ENCODE assay signal across 8 cellular contexts in the genomic region with DNA sequence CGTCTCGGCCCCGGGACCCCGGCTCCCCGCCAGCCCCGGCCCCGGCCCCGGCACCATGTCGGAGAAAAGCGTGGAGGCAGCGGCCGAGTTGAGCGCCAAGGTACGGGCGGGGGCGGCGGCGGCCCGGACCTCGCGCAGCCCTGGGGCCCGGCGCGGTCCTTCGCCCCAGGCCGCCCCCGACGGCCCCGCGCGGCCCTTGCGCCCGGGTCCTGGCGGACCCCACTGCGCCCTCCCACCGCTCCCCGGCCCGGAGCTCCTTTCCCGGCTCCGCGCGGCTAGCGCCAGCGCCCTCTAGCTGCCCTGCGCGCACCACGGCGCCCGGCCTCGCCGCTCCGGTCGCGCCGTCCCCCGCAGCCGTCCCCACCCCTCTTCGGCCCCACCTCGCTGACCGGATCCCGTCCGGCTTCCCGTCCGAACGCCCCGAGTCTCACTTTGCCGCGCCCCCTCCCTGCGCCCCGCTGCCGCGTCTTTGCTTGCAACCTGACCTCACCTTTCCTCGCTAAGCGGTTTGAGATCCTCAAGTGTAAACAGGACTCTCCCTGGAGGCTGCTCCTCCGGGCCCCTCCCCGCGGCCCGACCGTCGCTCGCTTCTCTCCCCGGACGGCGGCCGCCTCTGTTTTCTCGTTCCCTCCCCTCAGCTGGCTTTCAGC.
A peak's percentile ranks its signal among the peaks of the same experiment; 100 is the strongest.
DNase-seq lines count a peak whose midpoint lies in the region; TF ChIP-seq lines count a peak whose summit lies in the region.

No MANE protein-coding gene starts in this region.

- peak; percentile 65 for DNase-seq in NCI-H2029 (lab: John Stamatoyannopoulos, UW)
- no peak for DNase-seq in NCI-H2029 treated with DMSO at 0.1 percent for 48 hours (lab: John Stamatoyannopoulos, UW)
- peak; percentile 63 for DNase-seq in HEK293T (ENCODE audit: extremely low spot score)
- peak; percentile 72 for DNase-seq in NCI-H1105 (lab: John Stamatoyannopoulos, UW)
- DNase-seq in UCSD-AML1 (lab: John Stamatoyannopoulos, UW; ENCODE audit: unreplicated experiment) = peak; percentile 76
- DNase-seq in kidney glomerular epithelial cell (lab: John Stamatoyannopoulos, UW) = peak; percentile 72
- DNase-seq in stimulated activated CD4-positive, alpha-beta T cell treated with anti-CD3 and anti-CD28 coated beads, Interleukin-15, amount 100 ng/mL, for 24 hours = peak; percentile 66

- POLR2A ChIA-PET in HEK293T (lab: Yijun Ruan, JAX) = interaction anchor here (0.8 to 8.6 kb wide), 23 partner anchors 11 to 233 kb away, joined by 3 to 148 read pairs (median 5); partner anchors contain the start of genes CD4, CDCA3, COPS7A and GAPDH

- CTCF ChIA-PET in HEK293T (lab: Yijun Ruan, JAX) = interaction anchor here (0.6 to 4.1 kb wide), 17 partner anchors 8 to 177 kb away, joined by 3 to 38 read pairs (median 4); partner anchors contain the start of genes C12orf57, COPS7A, GPR162 and MLF2

- H3K27ac ChIP-seq in cingulate gyrus (ENCODE audit: low read depth, low read length) = peak overlapping the region; percentile 99

TF ChIP-seq in HEK293T, 16 proteins besides CTCF, POLR2A, EP300 and RAD21:
- TF ChIP-seq CTBP1 (IDR thresholded peaks at IDR 0.05; ENCODE audit: borderline replicate concordance) (no peak), ZNF384 (IDR thresholded peaks at IDR 0.05) (no peak), NFRKB (IDR thresholded peaks at IDR 0.05) (no peak), LEF1 (IDR thresholded peaks at IDR 0.05; ENCODE audit: borderline replicate concordance) (no peak), FOXA1 (IDR thresholded peaks at IDR 0.05) (no peak), ARNT (IDR thresholded peaks at IDR 0.05) (no peak)
TF ChIP-seq in HEK293T: peak in this region for 0.
